ENCODE assay signal across 8 cellular contexts in the genomic region with DNA sequence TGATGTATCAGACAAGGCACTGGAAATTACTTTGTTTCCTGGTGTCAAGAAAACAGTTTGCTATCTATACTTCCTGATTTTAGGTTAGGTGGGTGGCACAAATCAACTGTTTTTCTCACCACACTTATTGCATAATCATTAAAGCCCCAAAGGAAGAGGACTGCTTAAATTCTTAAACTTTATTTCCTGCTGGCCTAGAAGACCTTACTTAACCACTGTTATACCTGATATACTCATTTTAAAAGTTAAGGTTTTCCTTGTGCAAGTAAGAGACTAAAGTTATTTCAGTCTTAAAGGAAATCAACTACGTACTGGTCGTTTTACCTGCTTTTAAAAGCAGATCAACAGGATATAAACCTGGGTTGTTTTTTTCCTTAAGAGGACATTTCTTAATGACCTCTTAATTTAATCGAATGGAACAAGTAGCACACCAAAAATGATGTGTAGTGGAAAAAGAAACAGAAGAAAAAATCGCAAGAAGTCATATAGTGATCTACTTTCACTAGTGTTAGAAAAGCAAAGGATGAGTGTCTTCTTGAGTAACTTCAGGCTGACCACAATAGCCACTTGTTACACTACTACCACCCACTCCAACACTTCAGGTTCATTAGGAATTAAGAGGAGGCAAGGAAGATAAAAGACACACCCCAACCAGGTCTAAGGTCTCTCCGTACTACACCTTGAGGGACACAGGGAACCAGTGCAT. TPM values are rescaled to one million over a fixed set of nuclear protein-coding genes. Genes with fewer than 3 reads are reported as not detected.
DNase-seq lines count a peak whose midpoint lies in the region; TF ChIP-seq lines count a peak whose summit lies in the region.

No MANE protein-coding gene starts in this region.

- peaks cover 54% of the 10 kb centered on the region for H3K79me2 ChIP-seq in fibroblast of lung (ENCODE audit: control insufficient read depth, insufficient read depth, low read length)

- no peaks in the 10 kb centered on the region for H4K20me1 ChIP-seq in fibroblast of lung (ENCODE audit: control insufficient read depth, extremely low read depth, insufficient read depth, low read length)

- TF ChIP-seq CTCF in AG09309 (IDR thresholded peaks at IDR 0.05; ENCODE audit: control insufficient read depth, insufficient read depth, low read depth, low read length, missing control alignments): no peak
- TF ChIP-seq CTCF in HFFc6 (IDR thresholded peaks at IDR 0.05): no peak
- TF ChIP-seq CTCF in fibroblast of lung (conservative IDR thresholded peaks at IDR 0.05 in 1 of 2, IDR thresholded peaks at IDR 0.05 in 1 of 2; ENCODE audit: low read depth in 1 of 2, low read length in 2 of 2): no peak

- H3K4me1 ChIP-seq in fibroblast of lung (ENCODE audit: control insufficient read depth, extremely low read depth, insufficient read depth, low read length): no peaks in the 10 kb centered on the region
- H3K4me1 ChIP-seq in neuron (ENCODE audit: insufficient read depth, low read length): peaks cover 18% of the 10 kb centered on the region

- H3K36me3 ChIP-seq in fibroblast of lung (ENCODE audit: control insufficient read depth, insufficient read depth, low read length): no peaks in the 10 kb centered on the region
- no peaks in the 10 kb centered on the region for H3K36me3 ChIP-seq in neuron (ENCODE audit: insufficient read depth, low read length)

- H3K36me3 Mint-ChIP-seq in HFFc6 (ENCODE audit: low read depth): peaks cover 5% of the 10 kb centered on the region; the same call in 1 of the 2 replicates
- peaks cover 23% of the 10 kb centered on the region for H3K36me3 Mint-ChIP-seq in T-helper 2 cell treated with Interferon-gamma antibody and Interleukin-4, amounts not matched to agents 5 μg/mL and 100 μg/mL, for 36 hours (ENCODE audit: low read depth)

- H3K9me3 ChIP-seq in fibroblast of lung (ENCODE audit: control insufficient read depth, insufficient read depth, low read depth, low read length): no peaks in the 10 kb centered on the region
- H3K9me3 ChIP-seq in neuron (ENCODE audit: low read length): no peaks in the 10 kb centered on the region

- H3K27ac ChIP-seq in fibroblast of lung (ENCODE audit: insufficient read depth, low read length): peak overlapping the region; percentile 93

- H3K4me3 ChIP-seq in AG09309 (ENCODE audit: control insufficient read depth, low read depth, low read length): peak overlapping the region; percentile 74
- peak overlapping the region; percentile 93 to 99 (median 96) for H3K4me3 ChIP-seq in fibroblast of lung (replicated peaks in 1 of 4; ENCODE audit: control extremely low read depth in 1 of 4, insufficient read depth in 1 of 4, low read depth in 3 of 4, low read length in 4 of 4)
- H3K4me3 ChIP-seq in neuron (ENCODE audit: low read length): peak overlapping the region; percentile 99

- peak overlapping the region; percentile 99 for H3K4me2 ChIP-seq in fibroblast of lung (ENCODE audit: extremely low read depth, insufficient read depth, low read length)

- H3K27me3 ChIP-seq in fibroblast of lung (ENCODE audit: control insufficient read depth, insufficient read depth, low read length) (no peaks in the 10 kb centered on the region), neuron (ENCODE audit: insufficient read depth, low read length) (no peaks in the 10 kb centered on the region)

- peak overlapping the region; percentile 90 for H3K9ac ChIP-seq in fibroblast of lung (ENCODE audit: insufficient read depth, low read length)

- H2AFZ ChIP-seq in fibroblast of lung (ENCODE audit: low read length) (peak overlapping the region; percentile 73), neuron (ENCODE audit: low read depth, low read length) (peak overlapping the region; percentile 70)

- H3K27ac Mint-ChIP-seq in HFFc6: peak overlapping the region; percentile 92
- peak overlapping the region; percentile 99 for H3K27ac Mint-ChIP-seq in T-helper 2 cell treated with Interferon-gamma antibody and Interleukin-4, amounts not matched to agents 5 μg/mL and 100 μg/mL, for 36 hours

- H3K9me3 Mint-ChIP-seq in HFFc6: no peaks in the 10 kb centered on the region
- H3K9me3 Mint-ChIP-seq in T-helper 2 cell treated with Interferon-gamma antibody and Interleukin-4, amounts not matched to agents 5 μg/mL and 100 μg/mL, for 36 hours: no peaks in the 10 kb centered on the region

- H3K4me3 Mint-ChIP-seq in HFFc6: peak overlapping the region; percentile 94
- peak overlapping the region; percentile 89 for H3K4me3 Mint-ChIP-seq in T-helper 2 cell treated with Interferon-gamma antibody and Interleukin-4, amounts not matched to agents 5 μg/mL and 100 μg/mL, for 36 hours

- peaks cover 47% of the 10 kb centered on the region for H3K4me1 Mint-ChIP-seq in HFFc6 (ENCODE audit: low read depth)
- peaks cover 66% of the 10 kb centered on the region for H3K4me1 Mint-ChIP-seq in T-helper 2 cell treated with Interferon-gamma antibody and Interleukin-4, amounts not matched to agents 5 μg/mL and 100 μg/mL, for 36 hours (ENCODE audit: low read depth)

- no peaks in the 10 kb centered on the region for H3K27me3 Mint-ChIP-seq in HFFc6 (ENCODE audit: insufficient read depth)
- no peaks in the 10 kb centered on the region for H3K27me3 Mint-ChIP-seq in T-helper 2 cell treated with Interferon-gamma antibody and Interleukin-4, amounts not matched to agents 5 μg/mL and 100 μg/mL, for 36 hours (ENCODE audit: low read depth)

- DNase-seq in AG09309 (ENCODE audit: low read depth) (no peak), HFFc6 (no peak), fibroblast of lung (ENCODE audit: low read depth in 2 of 2) (peak; percentile 17 to 60), cortex of kidney (lab: John Stamatoyannopoulos, UW) (no peak), AG08396 (ENCODE audit: low spot score) (no peak), ecto neural progenitor cell (ENCODE audit: low spot score) (no peak)
- peak; percentile 47 for DNase-seq in T-helper 2 cell treated with Interferon-gamma antibody and Interleukin-4, amounts not matched to agents 5 μg/mL and 100 μg/mL, for 36 hours (ENCODE audit: low spot score)

RNA-seq across cellular contexts. Expression of a gene that starts 1.0 kb away (rescaled TPM):
- total RNA-seq in HFFc6 (2021; fragmentation: NEBNext Ultra II Directional; extraction: Animal tissue kit (Norgen Biotek cat#: 25700)): 10 to 100 TPM; 80.7 to 90.3 (median 85.5) TPM
- total RNA-seq in fibroblast of lung: 65.2 and 82.4 TPM in 2 replicates
- 95.7 and 99.0 TPM in 2 replicates for polyA plus RNA-seq in fibroblast of lung
- polyA plus RNA-seq in fibroblast of lung (2012): 50.8 and 51.3 TPM in 2 replicates
- 235 and 332 TPM in 2 replicates for polyA minus RNA-seq in fibroblast of lung (ENCODE audit: low replicate concordance)

Comparison
In these comparisons a context has a peak if more than half of its experiments do, and no peak if none do; other contexts are left out.
1. DNase-seq: peak in T-helper 2 cell treated with Interferon-gamma antibody and Interleukin-4, amounts not matched to agents 5 μg/mL and 100 μg/mL, for 36 hours (single experiment) and fibroblast of lung (2 of 2); none in AG09309 (single experiment), HFFc6 (single experiment), cortex of kidney (single experiment), AG08396 (single experiment) and ecto neural progenitor cell (single experiment).
2. Peak in every context shown above with its lines, with median percentiles within 50 percentile points of each other: H3K4me3 ChIP-seq.